8 cellular contexts compared by ENCODE assay signal in the genomic region with DNA sequence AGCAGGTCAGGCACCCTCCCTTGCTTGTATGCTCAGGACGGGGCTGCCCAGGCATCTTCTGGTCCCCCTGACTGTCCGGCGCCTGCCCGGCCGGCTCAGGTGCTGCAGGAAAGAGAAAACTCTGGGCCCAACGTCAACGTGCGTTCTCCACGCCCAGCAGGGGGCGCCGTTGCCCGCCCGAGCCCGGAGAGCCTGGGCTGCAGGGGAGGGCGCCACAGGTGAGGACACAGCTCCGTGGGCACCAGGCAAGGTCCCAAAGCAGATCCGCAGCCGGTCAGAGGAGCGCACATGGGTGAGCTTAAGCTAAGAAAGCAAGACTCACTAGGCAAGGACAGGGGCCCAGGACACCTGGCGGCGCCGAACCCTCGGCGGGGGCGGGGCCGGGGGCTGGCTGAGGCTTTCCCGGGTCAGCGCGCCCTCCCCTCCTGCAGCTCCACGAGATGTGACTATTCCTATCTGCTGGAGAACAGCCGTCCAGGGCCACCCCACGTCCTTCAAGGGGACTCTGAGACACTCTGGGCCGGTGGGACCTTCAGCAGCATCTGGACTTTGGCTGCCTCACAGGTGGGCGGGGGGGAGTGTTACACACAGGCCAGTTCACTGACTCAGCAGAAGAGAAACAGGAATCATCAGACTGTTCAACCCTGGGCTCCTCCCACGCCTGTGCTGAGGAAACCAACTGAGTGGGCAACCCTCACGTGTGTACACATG. TPM values are rescaled to one million over a fixed set of nuclear protein-coding genes. Genes with fewer than 3 reads are reported as not detected.
A peak's percentile ranks its signal among the peaks of the same experiment; 100 is the strongest.
DNase-seq lines count a peak whose midpoint lies in the region; ATAC-seq and TF ChIP-seq lines count a peak whose summit lies in the region.

No MANE protein-coding gene starts in this region.

- ATAC-seq in Right ventricle myocardium inferior: peak; percentile 40
- ATAC-seq in GM18505 (IDR thresholded peaks at IDR 0.05; ENCODE audit: unreplicated experiment): no peak
- ATAC-seq in GM18909 (IDR thresholded peaks at IDR 0.05; ENCODE audit: poor library complexity, unreplicated experiment): no peak

- no peak overlapping the region for H3K4me3 Mint-ChIP-seq in progenitor cell of endocrine pancreas (ENCODE audit: low read depth)

- H3K27me3 Mint-ChIP-seq in progenitor cell of endocrine pancreas: no peaks in the 10 kb centered on the region

- H3K27ac Mint-ChIP-seq in progenitor cell of endocrine pancreas: no peak overlapping the region

- TF ChIP-seq POLR2A in GM18505 (IDR thresholded peaks at IDR 0.05; ENCODE audit: borderline replicate concordance, extremely low read depth, insufficient read depth, insufficient read length): no peak

- DNase-seq in COR-L47 (lab: John Stamatoyannopoulos, UW): peak; percentile 63
- DNase-seq in KG1 (lab: John Stamatoyannopoulos, UW): peak; percentile 36
- peak; percentile 18 for DNase-seq in SHP77 treated with DMSO at 0.1 percent for 48 hours (lab: John Stamatoyannopoulos, UW)
- DNase-seq in activated gamma-delta T cell treated with Interleukin-2 at 50 U/mL for 16 hours: peak; percentile 79
- peak; percentile 78 for DNase-seq in Right ventricle myocardium inferior (ENCODE audit: missing footprints)
- peak; percentile 81 for DNase-seq in progenitor cell of endocrine pancreas (ENCODE audit: low spot score, unreplicated experiment)

- peaks cover 1% of the 10 kb centered on the region for H3K4me1 Mint-ChIP-seq in progenitor cell of endocrine pancreas (ENCODE audit: low read depth)

- intact Hi-C loops in Right ventricle myocardium inferior (cut with DNase I): loop anchor here (10.0 kb wide), 3 partner anchors 234 to 404 kb away; no protein-coding TSS in a partner anchor

- H3K36me3 Mint-ChIP-seq in progenitor cell of endocrine pancreas (ENCODE audit: insufficient read depth): no peaks in the 10 kb centered on the region

- no peaks in the 10 kb centered on the region for H3K9me3 Mint-ChIP-seq in progenitor cell of endocrine pancreas (ENCODE audit: low read depth)

- peak; percentile 97 for TF ChIP-seq CTCF in progenitor cell of endocrine pancreas (IDR thresholded peaks at IDR 0.05; ENCODE audit: unreplicated experiment)

RNA-seq across cellular contexts. Expression of gene KRTAP10-1, which starts 29.3 kb away (rescaled TPM):
- total RNA-seq in Right ventricle myocardium inferior (not detected), progenitor cell of endocrine pancreas (not detected in 2 replicates)

RNA-seq across cellular contexts. Expression of gene KRTAP10-2, which starts 40.6 kb away (rescaled TPM):
- total RNA-seq in Right ventricle myocardium inferior: not detected
- total RNA-seq in progenitor cell of endocrine pancreas: not detected in 2 replicates

RNA-seq across cellular contexts. Expression of gene KRTAP10-3, which starts 47.9 kb away (rescaled TPM):
- not detected for total RNA-seq in Right ventricle myocardium inferior
- not detected in 2 replicates for total RNA-seq in progenitor cell of endocrine pancreas

RNA-seq across cellular contexts. Expression of gene LRRC3, which starts 55.4 kb away (rescaled TPM):
- total RNA-seq in Right ventricle myocardium inferior (3.3 TPM), progenitor cell of endocrine pancreas (5.1 and 5.7 TPM in 2 replicates)

Comparison
In these comparisons a context has a peak if more than half of its experiments do, and no peak if none do; other contexts are left out.
1. DNase-seq: peak in every context shown above with its lines; median percentile 81 in progenitor cell of endocrine pancreas; 79 in activated gamma-delta T cell treated with Interleukin-2 at 50 U/mL for 16 hours; 78 in Right ventricle myocardium inferior; 63 in COR-L47; 36 in KG1; 18 in SHP77 treated with DMSO at 0.1 percent for 48 hours.